36 cellular contexts compared by ENCODE assay signal in genomic region chr21:44623575-44623974, GRCh38. TPM values are rescaled to one million over a fixed set of nuclear protein-coding genes. Genes with fewer than 3 reads are reported as not detected.
"Had no signal": no experiment of that assay in that cellular context is flagged by ENCODE, and none has a peak within 500 bp of the region (broad histone marks: within the 10 kb centered on the region; RNA-seq: fewer than 3 reads in every experiment).

No MANE protein-coding gene starts in this region.

- H3K4me3 ChIP-seq: adrenal gland, body of pancreas, breast epithelium had no signal

- H3K27me3 ChIP-seq: adrenal gland, body of pancreas, brain microvascular endothelial cell had no signal

- H3K36me3 ChIP-seq: adrenal gland, brain microvascular endothelial cell, breast epithelium had no signal

- H3K9me3 ChIP-seq: adrenal gland had no signal

- H3K27ac ChIP-seq: adrenal gland, body of pancreas, brain microvascular endothelial cell, breast epithelium, VCaP had no signal

- ATAC-seq: activated CD4-positive, alpha-beta T cell treated with anti-CD3 and anti-CD28 coated beads for 36 hours; activated CD4-positive, CD25-positive, alpha-beta regulatory T cell treated with anti-CD3 and anti-CD28 coated beads, Interleukin-2, amount 50 U/mL, for 24 hours; activated CD8-positive, alpha-beta memory T cell treated with anti-CD3 and anti-CD28 coated beads, Interleukin-2, amount 10 ng/mL, durations not matched to agents 7 days and 5 days; activated CD8-positive, alpha-beta T cell treated with anti-CD3 and anti-CD28 coated beads, Interleukin-2, amount 10 ng/mL, durations not matched to agents 7 days and 5 days; activated naive CD4-positive, alpha-beta T cell treated with anti-CD3 and anti-CD28 coated beads, Interleukin-2, amount 50 U/mL, for 72 hours; body of pancreas had no signal

- FAIRE-seq: astrocyte, TTC549 had no signal

- DNase-seq: activated CD4-positive, alpha-beta memory T cell treated with anti-CD3 and anti-CD28 coated beads, Interleukin-2, amount 10 ng/mL, durations not matched to agents 7 days and 5 days; activated CD4-positive, alpha-beta T cell treated with anti-CD3 and anti-CD28 coated beads for 1 hour; activated CD4-positive, alpha-beta T cell treated with anti-CD3 and anti-CD28 coated beads for 36 hours; activated CD4-positive, alpha-beta T cell treated with anti-CD3 and anti-CD28 coated beads for 48 hours; activated CD4-positive, alpha-beta T cell treated with anti-CD3 and anti-CD28 coated beads, Interleukin-2, amount 10 ng/mL, durations not matched to agents 7 days and 5 days; activated CD4-positive, alpha-beta T cell treated with anti-CD3 and anti-CD28 coated beads, Interleukin-2, amount 50 U/mL, for 48 hours; activated CD4-positive, CD25-positive, alpha-beta regulatory T cell; activated CD8-positive, alpha-beta memory T cell treated with anti-CD3 and anti-CD28 coated beads for 24 hours; activated CD8-positive, alpha-beta memory T cell treated with anti-CD3 and anti-CD28 coated beads, Interleukin-2, amount 10 ng/mL, durations not matched to agents 7 days and 5 days; activated CD8-positive, alpha-beta memory T cell treated with anti-CD3 and anti-CD28 coated beads, Interleukin-2, amount 50 U/mL, for 48 hours; activated CD8-positive, alpha-beta T cell treated with anti-CD3 and anti-CD28 coated beads, Interleukin-2, amount 10 ng/mL, durations not matched to agents 7 days and 5 days; activated effector memory CD4-positive, alpha-beta T cell treated with anti-CD3 and anti-CD28 coated beads, Interleukin-2, amount 50 U/mL, for 16 hours; activated gamma-delta T cell treated with Interleukin-2 at 50 U/mL for 16 hours; activated naive CD4-positive, alpha-beta T cell; activated naive CD4-positive, alpha-beta T cell treated with anti-CD3 and anti-CD28 coated beads for 36 hours; activated naive CD4-positive, alpha-beta T cell treated with anti-CD3 and anti-CD28 coated beads, Interleukin-2, amount 50 U/mL, for 16 hours; activated naive CD8-positive, alpha-beta T cell treated with anti-CD3 and anti-CD28 coated beads for 36 hours; activated T-cell treated with anti-CD3 and anti-CD28 coated beads, Interleukin-2, amount 50 U/mL, for 24 hours; activated T-cell treated with anti-CD3 and anti-CD28 coated beads, Interleukin-2, amount 50 U/mL, for 48 hours; adrenal gland; amniotic stem cell; aorta; body of pancreas; brain microvascular endothelial cell; central memory CD4-positive, alpha-beta T cell; cerebellar nuclear complex; T-helper 2 cell; T-helper 9 cell had no signal

- H3K4me1 ChIP-seq: adrenal gland, body of pancreas, breast epithelium had no signal

RNA-seq across cellular contexts. Expression of gene KRTAP10-9, which starts 3.3 kb away (rescaled TPM):
- total RNA-seq: activated CD4-positive, alpha-beta memory T cell treated with anti-CD3 and anti-CD28 coated beads, Interleukin-2, amount 10 ng/mL, durations not matched to agents 7 days and 5 days; activated CD4-positive, alpha-beta T cell treated with anti-CD3 and anti-CD28 coated beads for 36 hours; activated CD4-positive, alpha-beta T cell treated with anti-CD3 and anti-CD28 coated beads, Interleukin-2, amount 10 ng/mL, durations not matched to agents 7 days and 5 days; activated CD8-positive, alpha-beta memory T cell treated with anti-CD3 and anti-CD28 coated beads, Interleukin-2, amount 10 ng/mL, durations not matched to agents 7 days and 5 days; activated CD8-positive, alpha-beta T cell treated with anti-CD3 and anti-CD28 coated beads, Interleukin-2, amount 10 ng/mL, durations not matched to agents 7 days and 5 days; activated naive CD4-positive, alpha-beta T cell treated with anti-CD3 and anti-CD28 coated beads for 36 hours; activated naive CD4-positive, alpha-beta T cell treated with anti-CD3 and anti-CD28 coated beads, Interleukin-2, amount 50 U/mL, for 72 hours; activated naive CD8-positive, alpha-beta T cell treated with anti-CD3 and anti-CD28 coated beads for 36 hours; adrenal gland; aorta; astrocyte; body of pancreas; breast epithelium; cardiac septum; chondrocyte had no signal
- polyA plus RNA-seq: adrenal gland, aorta had no signal

RNA-seq across cellular contexts. Expression of gene KRTAP10-8, which starts 11.7 kb away (rescaled TPM):
- total RNA-seq: activated CD4-positive, alpha-beta memory T cell treated with anti-CD3 and anti-CD28 coated beads, Interleukin-2, amount 10 ng/mL, durations not matched to agents 7 days and 5 days; activated CD4-positive, alpha-beta T cell treated with anti-CD3 and anti-CD28 coated beads for 36 hours; activated CD4-positive, alpha-beta T cell treated with anti-CD3 and anti-CD28 coated beads, Interleukin-2, amount 10 ng/mL, durations not matched to agents 7 days and 5 days; activated CD8-positive, alpha-beta memory T cell treated with anti-CD3 and anti-CD28 coated beads, Interleukin-2, amount 10 ng/mL, durations not matched to agents 7 days and 5 days; activated CD8-positive, alpha-beta T cell treated with anti-CD3 and anti-CD28 coated beads, Interleukin-2, amount 10 ng/mL, durations not matched to agents 7 days and 5 days; activated naive CD4-positive, alpha-beta T cell treated with anti-CD3 and anti-CD28 coated beads for 36 hours; activated naive CD4-positive, alpha-beta T cell treated with anti-CD3 and anti-CD28 coated beads, Interleukin-2, amount 50 U/mL, for 72 hours; activated naive CD8-positive, alpha-beta T cell treated with anti-CD3 and anti-CD28 coated beads for 36 hours; adrenal gland; aorta; astrocyte; body of pancreas; breast epithelium; cardiac septum; chondrocyte had no signal
- polyA plus RNA-seq: adrenal gland, aorta had no signal

RNA-seq across cellular contexts. Expression of gene KRTAP10-10, which starts 13.6 kb away (rescaled TPM):
- total RNA-seq: activated CD4-positive, alpha-beta memory T cell treated with anti-CD3 and anti-CD28 coated beads, Interleukin-2, amount 10 ng/mL, durations not matched to agents 7 days and 5 days; activated CD4-positive, alpha-beta T cell treated with anti-CD3 and anti-CD28 coated beads for 36 hours; activated CD4-positive, alpha-beta T cell treated with anti-CD3 and anti-CD28 coated beads, Interleukin-2, amount 10 ng/mL, durations not matched to agents 7 days and 5 days; activated CD8-positive, alpha-beta memory T cell treated with anti-CD3 and anti-CD28 coated beads, Interleukin-2, amount 10 ng/mL, durations not matched to agents 7 days and 5 days; activated CD8-positive, alpha-beta T cell treated with anti-CD3 and anti-CD28 coated beads, Interleukin-2, amount 10 ng/mL, durations not matched to agents 7 days and 5 days; activated naive CD4-positive, alpha-beta T cell treated with anti-CD3 and anti-CD28 coated beads for 36 hours; activated naive CD4-positive, alpha-beta T cell treated with anti-CD3 and anti-CD28 coated beads, Interleukin-2, amount 50 U/mL, for 72 hours; activated naive CD8-positive, alpha-beta T cell treated with anti-CD3 and anti-CD28 coated beads for 36 hours; adrenal gland; aorta; astrocyte; body of pancreas; breast epithelium; cardiac septum; chondrocyte had no signal
- polyA plus RNA-seq: adrenal gland, aorta had no signal

RNA-seq across cellular contexts. Expression of gene KRTAP10-11, which starts 22.6 kb away (rescaled TPM):
- total RNA-seq: activated CD4-positive, alpha-beta memory T cell treated with anti-CD3 and anti-CD28 coated beads, Interleukin-2, amount 10 ng/mL, durations not matched to agents 7 days and 5 days; activated CD4-positive, alpha-beta T cell treated with anti-CD3 and anti-CD28 coated beads for 36 hours; activated CD4-positive, alpha-beta T cell treated with anti-CD3 and anti-CD28 coated beads, Interleukin-2, amount 10 ng/mL, durations not matched to agents 7 days and 5 days; activated CD8-positive, alpha-beta memory T cell treated with anti-CD3 and anti-CD28 coated beads, Interleukin-2, amount 10 ng/mL, durations not matched to agents 7 days and 5 days; activated CD8-positive, alpha-beta T cell treated with anti-CD3 and anti-CD28 coated beads, Interleukin-2, amount 10 ng/mL, durations not matched to agents 7 days and 5 days; activated naive CD4-positive, alpha-beta T cell treated with anti-CD3 and anti-CD28 coated beads for 36 hours; activated naive CD4-positive, alpha-beta T cell treated with anti-CD3 and anti-CD28 coated beads, Interleukin-2, amount 50 U/mL, for 72 hours; activated naive CD8-positive, alpha-beta T cell treated with anti-CD3 and anti-CD28 coated beads for 36 hours; adrenal gland; aorta; astrocyte; body of pancreas; breast epithelium; cardiac septum; chondrocyte had no signal
- polyA plus RNA-seq: adrenal gland, aorta had no signal

RNA-seq across cellular contexts. Expression of gene KRTAP10-7, which starts 23.2 kb away (rescaled TPM):
- total RNA-seq: activated CD4-positive, alpha-beta memory T cell treated with anti-CD3 and anti-CD28 coated beads, Interleukin-2, amount 10 ng/mL, durations not matched to agents 7 days and 5 days; activated CD4-positive, alpha-beta T cell treated with anti-CD3 and anti-CD28 coated beads for 36 hours; activated CD4-positive, alpha-beta T cell treated with anti-CD3 and anti-CD28 coated beads, Interleukin-2, amount 10 ng/mL, durations not matched to agents 7 days and 5 days; activated CD8-positive, alpha-beta memory T cell treated with anti-CD3 and anti-CD28 coated beads, Interleukin-2, amount 10 ng/mL, durations not matched to agents 7 days and 5 days; activated CD8-positive, alpha-beta T cell treated with anti-CD3 and anti-CD28 coated beads, Interleukin-2, amount 10 ng/mL, durations not matched to agents 7 days and 5 days; activated naive CD4-positive, alpha-beta T cell treated with anti-CD3 and anti-CD28 coated beads for 36 hours; activated naive CD4-positive, alpha-beta T cell treated with anti-CD3 and anti-CD28 coated beads, Interleukin-2, amount 50 U/mL, for 72 hours; activated naive CD8-positive, alpha-beta T cell treated with anti-CD3 and anti-CD28 coated beads for 36 hours; adrenal gland; aorta; astrocyte; body of pancreas; breast epithelium; cardiac septum; chondrocyte had no signal
- polyA plus RNA-seq: adrenal gland, aorta had no signal
